Comparison of ENCODE assay signal across 12 cellular contexts in the genomic region with DNA sequence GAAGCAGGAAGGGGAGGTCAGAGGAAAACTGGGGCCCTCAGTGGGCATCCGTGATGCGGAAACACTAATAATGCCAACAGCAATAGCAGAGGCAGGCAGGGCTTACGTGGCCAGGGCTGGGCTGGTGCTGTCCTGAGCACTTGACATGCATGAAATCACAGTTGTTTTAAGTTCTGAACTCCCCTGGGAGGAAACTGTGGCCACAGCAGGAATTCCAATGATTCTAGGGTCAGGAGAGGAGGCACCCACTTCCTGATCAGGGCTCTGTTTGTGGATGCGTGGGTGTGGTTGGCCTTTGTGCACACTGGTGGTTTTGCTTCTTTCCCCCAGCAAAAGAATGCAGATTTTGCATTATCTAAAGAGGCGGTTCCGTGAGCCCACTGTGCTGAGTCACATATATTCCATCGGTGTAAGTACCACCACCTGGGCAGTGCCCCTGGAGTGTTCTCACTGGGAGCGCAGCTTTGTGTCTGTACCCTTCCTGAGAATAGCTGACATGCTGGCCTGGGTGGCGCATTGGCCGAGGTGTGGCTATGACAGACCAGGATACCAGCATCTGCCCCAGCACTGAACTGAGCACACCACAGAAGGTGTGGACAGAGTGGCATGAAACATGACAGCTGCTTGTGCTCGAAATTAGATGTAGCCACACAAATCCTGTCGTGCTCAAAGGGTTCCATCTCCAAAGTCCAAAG.
DNase-seq lines count a peak whose midpoint lies in the region; ATAC-seq and TF ChIP-seq lines count a peak whose summit lies in the region.
"Had no signal": no experiment of that assay in that cellular context is flagged by ENCODE, and none has a peak within 500 bp of the region (broad histone marks: within the 10 kb centered on the region; RNA-seq: fewer than 3 reads in every experiment).

No MANE protein-coding gene starts in this region.

- WGBS in body of pancreas, 2 donors = 68 to 82% methylated on average over 8 to 12 of the region's 12 CpGs

- no peak for TF ChIP-seq POLR2A in body of pancreas (IDR thresholded peaks at IDR 0.05)

- H3K27me3 ChIP-seq in body of pancreas = peaks cover 0 to 4% of the 10 kb centered on the region in 2 donors
- H3K27me3 ChIP-seq in left lung = no peaks in the 10 kb centered on the region
- H3K27me3 ChIP-seq: right lobe of liver had no signal

- no peak overlapping the region for H3K4me3 Mint-ChIP-seq in activated CD8-positive, alpha-beta T cell treated with anti-CD3 and anti-CD28 coated beads for 36 hours
- no peak overlapping the region for H3K4me3 Mint-ChIP-seq in activated CD8-positive, alpha-beta T cell treated with anti-CD3 and anti-CD28 coated beads, Interleukin-2, amount 10 ng/mL, durations not matched to agents 7 days and 5 days
- no peak overlapping the region for H3K4me3 Mint-ChIP-seq in activated CD4-positive, alpha-beta memory T cell treated with anti-CD3 and anti-CD28 coated beads for 36 hours
- H3K4me3 Mint-ChIP-seq: dendritic cell treated with granulocyte-macrophage colony-stimulating factor and Interleukin-4, amounts not matched to agents 40 ng/mL and 50 ng/mL, for 4 days; T-helper 1 cell treated with Interleukin-12 subunit alpha and Interleukin-12 subunit beta and Interleukin-4 antibody, amounts not matched to agents 30 μg/mL and 1 μg/mL, for 36 hours had no signal

- peaks cover 4% of the 10 kb centered on the region for H3K36me3 Mint-ChIP-seq in activated CD8-positive, alpha-beta T cell treated with anti-CD3 and anti-CD28 coated beads for 36 hours (ENCODE audit: low read depth)
- peaks cover 5% of the 10 kb centered on the region for H3K36me3 Mint-ChIP-seq in activated CD8-positive, alpha-beta T cell treated with anti-CD3 and anti-CD28 coated beads, Interleukin-2, amount 10 ng/mL, durations not matched to agents 7 days and 5 days (ENCODE audit: low read depth)
- H3K36me3 Mint-ChIP-seq in activated CD4-positive, alpha-beta memory T cell treated with anti-CD3 and anti-CD28 coated beads for 36 hours = no peaks in the 10 kb centered on the region

- H3K27me3 Mint-ChIP-seq in activated CD8-positive, alpha-beta T cell treated with anti-CD3 and anti-CD28 coated beads for 36 hours = no peaks in the 10 kb centered on the region
- no peaks in the 10 kb centered on the region for H3K27me3 Mint-ChIP-seq in activated CD8-positive, alpha-beta T cell treated with anti-CD3 and anti-CD28 coated beads, Interleukin-2, amount 10 ng/mL, durations not matched to agents 7 days and 5 days (ENCODE audit: low read depth)
- no peaks in the 10 kb centered on the region for H3K27me3 Mint-ChIP-seq in activated CD4-positive, alpha-beta memory T cell treated with anti-CD3 and anti-CD28 coated beads for 36 hours

- no peak for TF ChIP-seq CTCF in activated CD8-positive, alpha-beta T cell treated with anti-CD3 and anti-CD28 coated beads for 36 hours (IDR thresholded peaks at IDR 0.05)
- no peak for TF ChIP-seq CTCF in body of pancreas (IDR thresholded peaks at IDR 0.05)
- TF ChIP-seq CTCF in left lung (IDR thresholded peaks at IDR 0.05) = no peak

- H3K4me3 ChIP-seq in body of pancreas = no peak overlapping the region
- H3K4me3 ChIP-seq in left lung = no peak overlapping the region
- H3K4me3 ChIP-seq: right lobe of liver had no signal

- DNase-seq in activated CD8-positive, alpha-beta T cell treated with anti-CD3 and anti-CD28 coated beads for 36 hours = peak; percentile 12
- DNase-seq in activated CD8-positive, alpha-beta T cell treated with anti-CD3 and anti-CD28 coated beads, Interleukin-2, amount 10 ng/mL, durations not matched to agents 7 days and 5 days = no peak
- DNase-seq in body of pancreas (peak in 1 of 4 donors; percentile 30), left lung (no peak), ureter (ENCODE audit: low spot score) (peak; percentile 55), SKM-1 treated with dmso at 0.1 percent for 144 hours (lab: John Stamatoyannopoulos, UW; ENCODE audit: unreplicated experiment) (no peak)
- DNase-seq in activated CD4-positive, alpha-beta memory T cell treated with anti-CD3 and anti-CD28 coated beads for 36 hours = no peak
- DNase-seq: 8988T, right lobe of liver had no signal

- H3K36me3 ChIP-seq in body of pancreas (replicated peaks in 1 of 2; ENCODE audit: insufficient read depth in 1 of 2, low read depth in 2 of 2) (no peaks in the 10 kb centered on the region), left lung (no peaks in the 10 kb centered on the region)
- H3K36me3 ChIP-seq: right lobe of liver had no signal

- POLR2A ChIA-PET in activated CD8-positive, alpha-beta T cell treated with anti-CD3 and anti-CD28 coated beads for 36 hours (lab: Charles Lee) = no interaction called here
- POLR2A ChIA-PET in activated CD8-positive, alpha-beta T cell treated with anti-CD3 and anti-CD28 coated beads, Interleukin-2, amount 10 ng/mL, durations not matched to agents 7 days and 5 days (lab: Charles Lee) = no interaction called here
- POLR2A ChIA-PET in activated CD4-positive, alpha-beta memory T cell treated with anti-CD3 and anti-CD28 coated beads for 36 hours (lab: Charles Lee) = no interaction called here

- peaks cover 5% of the 10 kb centered on the region for H3K4me1 Mint-ChIP-seq in activated CD8-positive, alpha-beta T cell treated with anti-CD3 and anti-CD28 coated beads for 36 hours (ENCODE audit: low read depth)
- H3K4me1 Mint-ChIP-seq in activated CD8-positive, alpha-beta T cell treated with anti-CD3 and anti-CD28 coated beads, Interleukin-2, amount 10 ng/mL, durations not matched to agents 7 days and 5 days (ENCODE audit: low read depth) = peaks cover 22% of the 10 kb centered on the region
- peaks cover 2% of the 10 kb centered on the region for H3K4me1 Mint-ChIP-seq in activated CD4-positive, alpha-beta memory T cell treated with anti-CD3 and anti-CD28 coated beads for 36 hours (ENCODE audit: low read depth)

- intact Hi-C loops in activated CD8-positive, alpha-beta T cell treated with anti-CD3 and anti-CD28 coated beads for 36 hours (cut with micrococcal nuclease) = no loop called here
- intact Hi-C loops in body of pancreas (cut with DNase I) (no loop called here), left lung (cut with DNase I) (no loop called here)
- intact Hi-C loops in activated CD4-positive, alpha-beta memory T cell treated with anti-CD3 and anti-CD28 coated beads for 36 hours (cut with micrococcal nuclease) = no loop called here

- CTCF ChIA-PET in activated CD8-positive, alpha-beta T cell treated with anti-CD3 and anti-CD28 coated beads for 36 hours (lab: Charles Lee) = no interaction called here
- CTCF ChIA-PET in activated CD8-positive, alpha-beta T cell treated with anti-CD3 and anti-CD28 coated beads, Interleukin-2, amount 10 ng/mL, durations not matched to agents 7 days and 5 days (lab: Charles Lee) = no interaction called here
- CTCF ChIA-PET in activated CD4-positive, alpha-beta memory T cell treated with anti-CD3 and anti-CD28 coated beads for 36 hours (lab: Charles Lee) = no interaction called here

- H3K9me3 ChIP-seq in body of pancreas (no peaks in the 10 kb centered on the region), left lung (no peaks in the 10 kb centered on the region)
- H3K9me3 ChIP-seq: right lobe of liver had no signal

- peak; percentile 24 for ATAC-seq in activated CD8-positive, alpha-beta T cell treated with anti-CD3 and anti-CD28 coated beads for 36 hours
- ATAC-seq in activated CD8-positive, alpha-beta T cell treated with anti-CD3 and anti-CD28 coated beads, Interleukin-2, amount 10 ng/mL, durations not matched to agents 7 days and 5 days = no peak
- ATAC-seq in body of pancreas (peak; percentile 66), left lung (peak; percentile 50), HG03159 (IDR thresholded peaks at IDR 0.05; ENCODE audit: unreplicated experiment) (no peak)

- peaks cover 18% of the 10 kb centered on the region for H3K4me1 ChIP-seq in body of pancreas
- peaks cover 0 to 32% of the 10 kb centered on the region in 2 donors for H3K4me1 ChIP-seq in left lung

- H3K27ac ChIP-seq in body of pancreas (peak overlapping the region in 1 of 4 donors; percentile 27), left lung (peak overlapping the region in 1 of 2 donors; percentile 33)
- H3K27ac ChIP-seq: right lobe of liver had no signal

- H3K9me3 Mint-ChIP-seq in activated CD8-positive, alpha-beta T cell treated with anti-CD3 and anti-CD28 coated beads for 36 hours = peaks cover 2% of the 10 kb centered on the region
- H3K9me3 Mint-ChIP-seq in activated CD8-positive, alpha-beta T cell treated with anti-CD3 and anti-CD28 coated beads, Interleukin-2, amount 10 ng/mL, durations not matched to agents 7 days and 5 days (ENCODE audit: insufficient read depth) = no peaks in the 10 kb centered on the region
- peaks cover 5% of the 10 kb centered on the region for H3K9me3 Mint-ChIP-seq in activated CD4-positive, alpha-beta memory T cell treated with anti-CD3 and anti-CD28 coated beads for 36 hours

- no peak overlapping the region for H3K27ac Mint-ChIP-seq in activated CD8-positive, alpha-beta T cell treated with anti-CD3 and anti-CD28 coated beads for 36 hours
- no peak overlapping the region for H3K27ac Mint-ChIP-seq in activated CD8-positive, alpha-beta T cell treated with anti-CD3 and anti-CD28 coated beads, Interleukin-2, amount 10 ng/mL, durations not matched to agents 7 days and 5 days
- no peak overlapping the region for H3K27ac Mint-ChIP-seq in activated CD4-positive, alpha-beta memory T cell treated with anti-CD3 and anti-CD28 coated beads for 36 hours
- H3K27ac Mint-ChIP-seq: dendritic cell treated with granulocyte-macrophage colony-stimulating factor and Interleukin-4, amounts not matched to agents 40 ng/mL and 50 ng/mL, for 4 days; T-helper 1 cell treated with Interleukin-12 subunit alpha and Interleukin-12 subunit beta and Interleukin-4 antibody, amounts not matched to agents 30 μg/mL and 1 μg/mL, for 36 hours had no signal

Comparison
In these comparisons a context has a peak if more than half of its experiments do, and no peak if none do; other contexts are left out.
1. ATAC-seq: peak in activated CD8-positive, alpha-beta T cell treated with anti-CD3 and anti-CD28 coated beads for 36 hours (single experiment), body of pancreas (single experiment) and left lung (single experiment); none in activated CD8-positive, alpha-beta T cell treated with anti-CD3 and anti-CD28 coated beads, Interleukin-2, amount 10 ng/mL, durations not matched to agents 7 days and 5 days (single experiment) and HG03159 (single experiment).
2. DNase-seq: peak in activated CD8-positive, alpha-beta T cell treated with anti-CD3 and anti-CD28 coated beads for 36 hours (single experiment) and ureter (single experiment); none in activated CD8-positive, alpha-beta T cell treated with anti-CD3 and anti-CD28 coated beads, Interleukin-2, amount 10 ng/mL, durations not matched to agents 7 days and 5 days (single experiment), left lung (0 of 2), activated CD4-positive, alpha-beta memory T cell treated with anti-CD3 and anti-CD28 coated beads for 36 hours (single experiment) and SKM-1 treated with dmso at 0.1 percent for 144 hours (single experiment).